In genomic region chr10:112372182-112372810, GRCh38 we compare ENCODE assay signal across 2 cellular contexts.
TF ChIP-seq lines count a peak whose summit lies in the region.

No MANE protein-coding gene starts in this region.

TF ChIP-seq in HCT116, 20 proteins besides CTCF, POLR2A, EP300 and RAD21:
- TF ChIP-seq POLR2AphosphoS5 (IDR thresholded peaks at IDR 0.05; ENCODE audit: low read depth, low read length): peak; percentile 19; the same call in 1 of the 2 replicates

TF ChIP-seq in K562, 482 proteins besides CTCF, POLR2A, EP300 and RAD21:
- TF ChIP-seq NFYB (IDR thresholded peaks at IDR 0.05; ENCODE audit: extremely low read depth, insufficient read length): peak; percentile 52
